In genomic region chr3:184235381-184236032, GRCh38 we compare ENCODE assay signal across 30 cellular contexts. TPM values are rescaled to one million over a fixed set of nuclear protein-coding genes. Genes with fewer than 3 reads are reported as not detected.
DNase-seq lines count a peak whose midpoint lies in the region; ATAC-seq and TF ChIP-seq lines count a peak whose summit lies in the region.
"Had no signal": no experiment of that assay in that cellular context is flagged by ENCODE, and none has a peak within 500 bp of the region (broad histone marks: within the 10 kb centered on the region; RNA-seq: fewer than 3 reads in every experiment).

No MANE protein-coding gene starts in this region.

- TF ChIP-seq POLR2A in body of pancreas (IDR thresholded peaks at IDR 0.05) = no peak

- H3K27ac ChIP-seq in body of pancreas = no peak overlapping the region
- H3K27ac ChIP-seq: left lung, neutrophil, right lobe of liver, upper lobe of left lung had no signal

- no peaks in the 10 kb centered on the region for H3K36me3 ChIP-seq in BE2C
- H3K36me3 ChIP-seq in body of pancreas (replicated peaks in 1 of 2; ENCODE audit: insufficient read depth in 1 of 2, low read depth in 2 of 2) = no peaks in the 10 kb centered on the region
- H3K36me3 ChIP-seq: left lung, neutrophil, right lobe of liver, upper lobe of left lung had no signal

- WGBS in body of pancreas, 2 donors = 78 to 87% methylated on average over 4 of the region's 4 CpGs

- H3K4me1 ChIP-seq in BE2C (peaks cover 11% of the 10 kb centered on the region), body of pancreas (peaks cover 6% of the 10 kb centered on the region)

- ATAC-seq in body of pancreas (no peak), HG03342 (IDR thresholded peaks at IDR 0.05; ENCODE audit: unreplicated experiment) (no peak), GM21367 (IDR thresholded peaks at IDR 0.05; ENCODE audit: unreplicated experiment) (no peak)
- ATAC-seq: activated T-cell treated with anti-CD3 and anti-CD28 coated beads, Interleukin-2, amount 50 U/mL, for 4 hours; left lung; right lobe of liver; stimulated activated effector memory CD8-positive, alpha-beta T cell treated with anti-CD3 and anti-CD28 coated beads, Interleukin-12 subunit alpha, Interleukin-12 subunit beta, amount 100 ng/mL, for 72 hours; WTC11 had no signal

- intact Hi-C loops in body of pancreas (cut with DNase I) = no loop called here

- H3K4me3 ChIP-seq in BE2C (ENCODE audit: low read depth, low read length) (no peak overlapping the region), body of pancreas (no peak overlapping the region)
- H3K4me3 ChIP-seq: GM23338, left lung, right lobe of liver, upper lobe of left lung had no signal

- peaks cover 14% of the 10 kb centered on the region for H3K27me3 ChIP-seq in BE2C
- no peaks in the 10 kb centered on the region for H3K27me3 ChIP-seq in body of pancreas

- H3K9me3 ChIP-seq in BE2C (no peaks in the 10 kb centered on the region), body of pancreas (no peaks in the 10 kb centered on the region)
- H3K9me3 ChIP-seq: left lung, neutrophil, right lobe of liver, upper lobe of left lung had no signal

- TF ChIP-seq CTCF in BE2C (IDR thresholded peaks at IDR 0.05; ENCODE audit: low read depth, low read length) (no peak), body of pancreas (IDR thresholded peaks at IDR 0.05) (no peak)

- DNase-seq in BE2C = peak; percentile 56
- peak; percentile 45 for DNase-seq in DMS 273 treated with DMSO at 0.1 percent for 48 hours (lab: John Stamatoyannopoulos, UW)
- DNase-seq in NCI-H2171 treated with DMSO at 0.1 percent for 48 hours (lab: John Stamatoyannopoulos, UW) = peak; percentile 98
- DNase-seq in SK-N-DZ (ENCODE audit: low spot score) = peak; percentile 67
- no peak for DNase-seq in HK-2 (ENCODE audit: unreplicated experiment)
- DNase-seq in body of pancreas = no peak
- DNase-seq: ACHN; activated CD4-positive, alpha-beta T cell treated with anti-CD3 and anti-CD28 coated beads, Interleukin-2, amount 50 U/mL, for 1 hour; activated gamma-delta T cell treated with Interleukin-2 at 50 U/mL for 16 hours; activated naive CD8-positive, alpha-beta T cell treated with anti-CD3 and anti-CD28 coated beads, Interleukin-2, amount 50 U/mL, for 24 hours; activated T-cell treated with anti-CD3 and anti-CD28 coated beads, Interleukin-2, amount 50 U/mL, for 4 hours; COR-L47; dermis blood vessel endothelial cell; left lung; mesenchymal stem cell; NK-92 treated with Interleukin-12 subunit alpha and Interleukin-12 subunit beta, amount 100 ng/mL, for 24 hours; right lobe of liver; SHP77 treated with DMSO at 0.1 percent for 48 hours; stimulated activated CD4-positive, alpha-beta T cell treated with anti-CD3 and anti-CD28 coated beads, Interleukin-12 subunit alpha, Interleukin-12 subunit beta, amount 100 ng/mL, for 4 hours; stimulated activated CD4-positive, alpha-beta T cell treated with anti-CD3 and anti-CD28 coated beads, Interleukin-4, amount 100 ng/mL, for 1 hour; T1000; upper lobe of left lung had no signal

RNA-seq across cellular contexts. Expression of gene VWA5B2, which starts 6.1 kb away (rescaled TPM):
- polyA plus RNA-seq in BE2C (2012; ENCODE audit: insufficient read depth, insufficient read length, low read depth) = 17.4 TPM
- polyA plus RNA-seq in SK-N-DZ (2014; cell fraction: cytosol; rRNA removed) = 11.3 and 11.7 TPM in 2 replicates
- 60.4 and 113 TPM in 2 replicates for polyA plus RNA-seq in SK-N-DZ (2014; cell fraction: nucleus; rRNA removed)
- total RNA-seq in body of pancreas = 10 to 100 TPM in 1 of 2 donors, 1 to 10 TPM in 1; 6.0 to 15.8 TPM
- total RNA-seq: M059J had no signal
- polyA plus RNA-seq: GM23338 had no signal

RNA-seq across cellular contexts. Expression of gene ALG3, which starts 13.3 kb away (rescaled TPM):
- 245 TPM for polyA plus RNA-seq in BE2C (2012; ENCODE audit: insufficient read depth, insufficient read length, low read depth)
- 108 and 118 TPM in 2 replicates for polyA plus RNA-seq in SK-N-DZ (2014; cell fraction: cytosol; rRNA removed)
- polyA plus RNA-seq in SK-N-DZ (2014; cell fraction: nucleus; rRNA removed) = 87.2 and 130 TPM in 2 replicates
- 10 to 100 TPM; 32.4 to 67.6 TPM for total RNA-seq in body of pancreas

RNA-seq across cellular contexts. Expression of gene EEF1AKMT4, which starts 14.0 kb away (rescaled TPM):
- polyA plus RNA-seq in BE2C (2012; ENCODE audit: insufficient read depth, insufficient read length, low read depth) = 70.9 TPM
- 21.0 and 21.2 TPM in 2 replicates for polyA plus RNA-seq in SK-N-DZ (2014; cell fraction: cytosol; rRNA removed)
- polyA plus RNA-seq in SK-N-DZ (2014; cell fraction: nucleus; rRNA removed) = 11.0 and 12.2 TPM in 2 replicates
- total RNA-seq in body of pancreas = 1 to 10 TPM; 3.0 to 3.4 TPM

RNA-seq across cellular contexts. Expression of gene CAMK2N2, which starts 25.8 kb away (rescaled TPM):
- 12.8 TPM for polyA plus RNA-seq in BE2C (2012; ENCODE audit: insufficient read depth, insufficient read length, low read depth)
- polyA plus RNA-seq in SK-N-DZ (2014; cell fraction: cytosol; rRNA removed) = 3.4 and 3.9 TPM in 2 replicates
- polyA plus RNA-seq in SK-N-DZ (2014; cell fraction: nucleus; rRNA removed) = 0.60 and 1.1 TPM in 2 replicates
- total RNA-seq in body of pancreas = 1 to 10 TPM; 1.6 to 1.8 TPM
- total RNA-seq: dermis blood vessel endothelial cell had no signal

RNA-seq across cellular contexts. Expression of gene ECE2, which starts 40.3 kb away (rescaled TPM):
- polyA plus RNA-seq in BE2C (2012; ENCODE audit: insufficient read depth, insufficient read length, low read depth) = 2.0 TPM
- 0.10 and 0.14 TPM in 2 replicates for polyA plus RNA-seq in SK-N-DZ (2014; cell fraction: cytosol; rRNA removed)
- polyA plus RNA-seq in SK-N-DZ (2014; cell fraction: nucleus; rRNA removed) = 2.0 and 3.1 TPM in 2 replicates
- 10 to 100 TPM; 11.7 to 18.8 TPM for total RNA-seq in body of pancreas
- total RNA-seq: activated T-cell treated with anti-CD3 and anti-CD28 coated beads, Interleukin-2, amount 50 U/mL, for 4 hours; dermis blood vessel endothelial cell; left lung; M059J; posterior vena cava; right lobe of liver; upper lobe of left lung had no signal

Comparison
In these comparisons a context has a peak if more than half of its experiments do, and no peak if none do; other contexts are left out.
1. DNase-seq: peak in BE2C (single experiment), DMS 273 treated with DMSO at 0.1 percent for 48 hours (single experiment), NCI-H2171 treated with DMSO at 0.1 percent for 48 hours (single experiment) and SK-N-DZ (single experiment); none in HK-2 (single experiment) and body of pancreas (0 of 4).